ENCODE assay signal across 8 cellular contexts in genomic region chr6:147203311-147204059, GRCh38. TPM values are rescaled to one million over a fixed set of nuclear protein-coding genes. Genes with fewer than 3 reads are reported as not detected.
DNase-seq lines count a peak whose midpoint lies in the region; ATAC-seq and TF ChIP-seq lines count a peak whose summit lies in the region.

No MANE protein-coding gene starts in this region.

- no peak for TF ChIP-seq EP300 in sigmoid colon (IDR thresholded peaks at IDR 0.05)

- no peak for TF ChIP-seq CTCF in astrocyte of the spinal cord (IDR thresholded peaks at IDR 0.05; ENCODE audit: low read depth, low read length)
- no peak for TF ChIP-seq CTCF in sigmoid colon (IDR thresholded peaks at IDR 0.05)

- H3K36me3 ChIP-seq in iPS DF 6.9 (ENCODE audit: control insufficient read depth, insufficient read depth, low read length), result no peaks in the 10 kb centered on the region
- no peaks in the 10 kb centered on the region for H3K36me3 ChIP-seq in sigmoid colon

- WGBS in iPS DF 6.9 (ENCODE audit: insufficient coverage, insufficient read length), result no CpG with 5 or more reads among the region's 74 CpGs
- 0 to 1% methylated on average over 74 of the region's 74 CpGs for WGBS in sigmoid colon, 2 donors

- H3K9me3 ChIP-seq in iPS DF 6.9 (ENCODE audit: control insufficient read depth, insufficient read depth, low read length), result no peaks in the 10 kb centered on the region
- H3K9me3 ChIP-seq in sigmoid colon, result no peaks in the 10 kb centered on the region

- H3K27me3 ChIP-seq in iPS DF 6.9 (ENCODE audit: control insufficient read depth, insufficient read depth, low read length), result no peaks in the 10 kb centered on the region
- H3K27me3 ChIP-seq in sigmoid colon, result no peaks in the 10 kb centered on the region

- in situ Hi-C loops in astrocyte of the spinal cord (cut with HindIII; ENCODE audit: low sequenced_read_pairs), result no loop called here

- TF ChIP-seq POLR2A in GM18505 (IDR thresholded peaks at IDR 0.05; ENCODE audit: borderline replicate concordance, extremely low read depth, insufficient read depth, insufficient read length) (peak; percentile 65), sigmoid colon (IDR thresholded peaks at IDR 0.05) (no peak)

- H3K4me1 ChIP-seq in iPS DF 6.9 (ENCODE audit: control insufficient read depth, insufficient read depth, low read length), result no peaks in the 10 kb centered on the region
- peaks cover 0 to 33% (median 18%) of the 10 kb centered on the region in 4 donors for H3K4me1 ChIP-seq in sigmoid colon

- H3K27ac ChIP-seq in iPS DF 6.9 (ENCODE audit: low read length) (no peak overlapping the region), sigmoid colon (peak overlapping the region; percentile 93 to 98 (median 96))

- ATAC-seq in GM18505 (IDR thresholded peaks at IDR 0.05; ENCODE audit: unreplicated experiment) (peak; percentile 56), HG02852 (IDR thresholded peaks at IDR 0.05; ENCODE audit: unreplicated experiment) (peak; percentile 53)

- intact Hi-C loops in sigmoid colon (cut with DNase I), result loop anchor here (5.0 to 10.0 kb wide), 4 partner anchors 79 to 1469 kb away; partner anchors contain the start of gene EPM2A

- peak; percentile 86 for DNase-seq in NCI-H146 treated with DMSO at 0.1 percent for 48 hours (lab: John Stamatoyannopoulos, UW; ENCODE audit: unreplicated experiment)
- DNase-seq in T1000 (lab: John Stamatoyannopoulos, UW), result peak; percentile 54
- DNase-seq in astrocyte of the spinal cord (ENCODE audit: low read depth, low spot score), result peak; percentile 83
- DNase-seq in iPS DF 6.9 (ENCODE audit: low read depth, low spot score), result no peak
- DNase-seq in sigmoid colon, result peak; percentile 82
- DNase-seq in OCI-M2 (lab: John Stamatoyannopoulos, UW; ENCODE audit: unreplicated experiment), result no peak

- H3K4me3 ChIP-seq in astrocyte of the spinal cord (ENCODE audit: low read depth, low read length) (peak overlapping the region; percentile 89), iPS DF 6.9 (ENCODE audit: low read length) (peak overlapping the region; percentile 50; the same call in 1 of the 2 replicates), sigmoid colon (peak overlapping the region; percentile 54 to 91 (median 86))

RNA-seq across cellular contexts. Expression of gene STXBP5, which starts 0.7 kb away (rescaled TPM):
- total RNA-seq in sigmoid colon, result 10 to 100 TPM; 24.2 to 34.3 (median 31.8) TPM
- polyA plus RNA-seq in sigmoid colon, result 10 to 100 TPM; 16.0 to 20.8 (median 18.0) TPM

Comparison
In these comparisons a context has a peak if more than half of its experiments do, and no peak if none do; other contexts are left out.
1. DNase-seq: peak in NCI-H146 treated with DMSO at 0.1 percent for 48 hours (single experiment), T1000 (single experiment), astrocyte of the spinal cord (single experiment) and sigmoid colon (single experiment); none in iPS DF 6.9 (single experiment) and OCI-M2 (single experiment).
2. Peak in every context shown above with its lines, with median percentiles within 50 percentile points of each other: H3K4me3 ChIP-seq.